In the genomic region with DNA sequence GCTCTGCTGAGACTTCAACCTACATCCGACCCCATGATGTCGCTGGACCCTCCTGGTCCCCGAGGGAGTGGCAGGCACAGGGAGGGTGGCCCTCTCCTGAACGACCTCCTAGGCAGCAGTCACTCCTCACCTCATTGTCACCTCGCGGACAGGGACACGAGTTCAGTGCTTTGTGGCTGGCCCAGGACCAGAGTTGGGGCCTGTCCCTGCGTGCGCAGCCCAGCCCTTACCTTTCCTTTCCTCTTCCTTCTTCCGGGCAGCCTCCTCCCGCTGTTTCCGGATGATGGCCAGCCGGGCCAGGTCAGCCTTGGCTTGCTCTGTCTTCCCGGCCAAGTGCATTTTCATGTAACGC, we compare ENCODE assay signal across 18 cellular contexts. TPM values are rescaled to one million over a fixed set of nuclear protein-coding genes. Genes with fewer than 3 reads are reported as not detected.
DNase-seq lines count a peak whose midpoint lies in the region; ATAC-seq, FAIRE-seq and TF ChIP-seq lines count a peak whose summit lies in the region.
"Had no signal": no experiment of that assay in that cellular context is flagged by ENCODE, and none has a peak within 500 bp of the region (broad histone marks: within the 10 kb centered on the region; RNA-seq: fewer than 3 reads in every experiment).

No MANE protein-coding gene starts in this region.

- no peak for TF ChIP-seq RAD21 in GM12878 (IDR thresholded peaks at IDR 0.05; ENCODE audit: insufficient read depth, low read depth, low read length)

- in situ Hi-C loops in GM12878 (cut with MboI) = no loop called here

- POLR2A ChIA-PET in GM12878 (lab: Charles Lee) = interaction anchor here (1.9 kb wide), 1 partner anchor 10 kb away, joined by 5 read pairs; no protein-coding TSS in a partner anchor

- H3K4me1 Mint-ChIP-seq in T-helper 2 cell treated with Interferon-gamma antibody and Interleukin-4, amounts not matched to agents 5 μg/mL and 100 μg/mL, for 36 hours (ENCODE audit: low read depth) = peaks cover 9% of the 10 kb centered on the region
- H3K4me1 Mint-ChIP-seq in GM23338 (peaks cover 14% of the 10 kb centered on the region), neural crest cell (peaks cover 17% of the 10 kb centered on the region), progenitor cell of endocrine pancreas (ENCODE audit: low read depth) (peaks cover 6% of the 10 kb centered on the region)

- no peak overlapping the region for H3K9ac ChIP-seq in GM12878 (ENCODE audit: control insufficient read depth, insufficient read depth, low read length)

- H3K4me3 Mint-ChIP-seq in T-helper 2 cell treated with Interferon-gamma antibody and Interleukin-4, amounts not matched to agents 5 μg/mL and 100 μg/mL, for 36 hours = no peak overlapping the region
- no peak overlapping the region; the same call in 2 of the 3 replicates for H3K4me3 Mint-ChIP-seq in GM23338
- peak overlapping the region; percentile 4 for H3K4me3 Mint-ChIP-seq in neural crest cell
- no peak overlapping the region for H3K4me3 Mint-ChIP-seq in progenitor cell of endocrine pancreas (ENCODE audit: low read depth)

- no peak for TF ChIP-seq EP300 in GM12878 (IDR thresholded peaks at IDR 0.05; ENCODE audit: borderline replicate concordance in 1 of 2, control insufficient read depth in 1 of 2, low read depth in 2 of 2, low read length in 2 of 2)

- peak overlapping the region; percentile 64 for H3K27ac Mint-ChIP-seq in T-helper 2 cell treated with Interferon-gamma antibody and Interleukin-4, amounts not matched to agents 5 μg/mL and 100 μg/mL, for 36 hours
- H3K27ac Mint-ChIP-seq in GM23338 (no peak overlapping the region), neural crest cell (ENCODE audit: unreplicated experiment) (no peak overlapping the region), progenitor cell of endocrine pancreas (no peak overlapping the region)

- H3K79me2 ChIP-seq in GM23338 (replicated peaks; ENCODE audit: insufficient read depth) (no peaks in the 10 kb centered on the region), GM12878 (ENCODE audit: control insufficient read depth, insufficient read depth, low read length) (no peaks in the 10 kb centered on the region)

- ATAC-seq in GM23338 (no peak), GM12878 (no peak), GM19328 (IDR thresholded peaks at IDR 0.05; ENCODE audit: unreplicated experiment) (no peak), GM21360 (IDR thresholded peaks at IDR 0.05; ENCODE audit: unreplicated experiment) (no peak)

- peak; percentile 74 for TF ChIP-seq POLR2A in GM12878 (IDR thresholded peaks at IDR 0.05; ENCODE audit: low read depth, low read length)

- TF ChIP-seq CTCF in GM23338 (conservative IDR thresholded peaks at IDR 0.05; ENCODE audit: low read depth in 2 of 2) = no peak
- TF ChIP-seq CTCF in GM12878 (IDR thresholded peaks at IDR 0.05 in 2 of 3, conservative IDR thresholded peaks at IDR 0.05 in 1 of 3; ENCODE audit: control insufficient read depth in 2 of 3, extremely low read depth in 1 of 3, insufficient read depth in 1 of 3, low read depth in 3 of 3, low read length in 3 of 3) = no peak
- TF ChIP-seq CTCF in neural crest cell (conservative IDR thresholded peaks at IDR 0.05) = no peak
- no peak for TF ChIP-seq CTCF in progenitor cell of endocrine pancreas (IDR thresholded peaks at IDR 0.05; ENCODE audit: unreplicated experiment)

- peaks cover 70% of the 10 kb centered on the region for H3K36me3 Mint-ChIP-seq in T-helper 2 cell treated with Interferon-gamma antibody and Interleukin-4, amounts not matched to agents 5 μg/mL and 100 μg/mL, for 36 hours (ENCODE audit: low read depth)
- peaks cover 80% of the 10 kb centered on the region for H3K36me3 Mint-ChIP-seq in GM23338 (ENCODE audit: low read depth)
- H3K36me3 Mint-ChIP-seq in neural crest cell (ENCODE audit: low read depth) = peaks cover 10% of the 10 kb centered on the region
- peaks cover 16% of the 10 kb centered on the region for H3K36me3 Mint-ChIP-seq in progenitor cell of endocrine pancreas (ENCODE audit: insufficient read depth)

- H4K20me1 ChIP-seq in GM23338 (replicated peaks; ENCODE audit: insufficient read depth) (peaks cover 30% of the 10 kb centered on the region), GM12878 (ENCODE audit: control insufficient read depth, insufficient read depth) (no peaks in the 10 kb centered on the region)

- no peaks in the 10 kb centered on the region for H3K9me3 Mint-ChIP-seq in T-helper 2 cell treated with Interferon-gamma antibody and Interleukin-4, amounts not matched to agents 5 μg/mL and 100 μg/mL, for 36 hours
- H3K9me3 Mint-ChIP-seq in GM23338 = no peaks in the 10 kb centered on the region
- H3K9me3 Mint-ChIP-seq in neural crest cell = no peaks in the 10 kb centered on the region
- no peaks in the 10 kb centered on the region for H3K9me3 Mint-ChIP-seq in progenitor cell of endocrine pancreas (ENCODE audit: low read depth)

- 95% methylated on average over 15 of the region's 15 CpGs for WGBS in GM12878 (ENCODE audit: insufficient coverage, insufficient replicate concordance, low lambda C conversion rate, missing lambda C conversion rate)

- H3K9me3 ChIP-seq in GM12878 (replicated peaks; ENCODE audit: control insufficient read depth, insufficient read depth, low read length) = no peaks in the 10 kb centered on the region
- H3K9me3 ChIP-seq: ovary, Peyer's patch, transverse colon had no signal

- no peak for FAIRE-seq in GM12878 (lab: Jason Lieb, UNC)

- H3K27ac ChIP-seq in GM23338 (ENCODE audit: low read depth) (0 out of 2 replicates have a peak overlapping the region, but pooled peaks have one; percentile 63), GM12878 (ENCODE audit: control insufficient read depth, insufficient read depth) (no peak overlapping the region)
- H3K27ac ChIP-seq: cardiac muscle cell, ovary, Peyer's patch, skin epidermis, transverse colon had no signal

- SMC1A ChIA-PET in GM12878 (lab: Charles Lee; ENCODE audit: uncharacterized antibody, unreplicated experiment) = no interaction called here

- no peaks in the 10 kb centered on the region for H3K27me3 Mint-ChIP-seq in T-helper 2 cell treated with Interferon-gamma antibody and Interleukin-4, amounts not matched to agents 5 μg/mL and 100 μg/mL, for 36 hours (ENCODE audit: low read depth)
- H3K27me3 Mint-ChIP-seq in GM23338 (ENCODE audit: insufficient read depth, low read depth, poor library complexity) (peaks cover 43% of the 10 kb centered on the region), neural crest cell (ENCODE audit: low read depth) (peaks cover 6% of the 10 kb centered on the region), progenitor cell of endocrine pancreas (no peaks in the 10 kb centered on the region)
- H3K27me3 Mint-ChIP-seq: CD4-positive, CD25-positive, alpha-beta regulatory T cell had no signal

- no TSS peak for BruUV-seq in GM12878 (replicated peaks; lab: Mats Ljungman, UMichigan)

- RAD21 ChIA-PET in GM12878 (lab: Charles Lee; ENCODE audit: unreplicated experiment) = no interaction called here

- H3K4me3 ChIP-seq in GM23338 (no peak overlapping the region), GM12878 (no peak overlapping the region)
- H3K4me3 ChIP-seq: cardiac muscle cell, ovary, Peyer's patch, skin epidermis, transverse colon had no signal

- H3K36me3 ChIP-seq in GM23338 (ENCODE audit: insufficient read depth) = peaks cover 31% of the 10 kb centered on the region
- H3K36me3 ChIP-seq in GM12878 (ENCODE audit: control insufficient read depth in 2 of 2, insufficient read depth in 2 of 2, low read length in 1 of 2) = peaks cover 41 to 56% of the 10 kb centered on the region in 2 experiments
- H3K36me3 ChIP-seq: ovary had no signal

- intact Hi-C loops in GM12878 (cut with micrococcal nuclease; ENCODE audit: unreplicated experiment) = no loop called here

- H3K4me1 ChIP-seq in GM23338 (ENCODE audit: insufficient read depth) = peaks cover 5% of the 10 kb centered on the region; the same call in 1 of the 2 replicates
- H3K4me1 ChIP-seq in GM12878 (ENCODE audit: control insufficient read depth, insufficient read depth, low read length) = no peaks in the 10 kb centered on the region

- H3K4me2 ChIP-seq in GM23338 = no peak overlapping the region
- no peak overlapping the region for H3K4me2 ChIP-seq in GM12878 (ENCODE audit: control insufficient read depth, insufficient read depth)

- CTCF ChIA-PET in GM12878 (lab: Yijun Ruan, JAX) = interaction anchor here (1.5 kb wide), 1 partner anchor 10 kb away, joined by 7 read pairs; no protein-coding TSS in a partner anchor

- H3K27me3 ChIP-seq in GM23338 (ENCODE audit: insufficient read depth) (no peaks in the 10 kb centered on the region), GM12878 (replicated peaks in 1 of 2; ENCODE audit: control insufficient read depth in 2 of 2, insufficient read depth in 2 of 2, low read length in 1 of 2) (no peaks in the 10 kb centered on the region)
- H3K27me3 ChIP-seq: cardiac muscle cell, ovary, Peyer's patch, transverse colon had no signal

- H2AFZ ChIP-seq in GM23338 = no peak overlapping the region
- no peak overlapping the region for H2AFZ ChIP-seq in GM12878 (ENCODE audit: control insufficient read depth, low read depth, low read length)

- H3K9me2 ChIP-seq in GM23338 (ENCODE audit: insufficient read depth) = no peaks in the 10 kb centered on the region

- DNase-seq in T-helper 2 cell treated with Interferon-gamma antibody and Interleukin-4, amounts not matched to agents 5 μg/mL and 100 μg/mL, for 36 hours (ENCODE audit: low spot score) = no peak
- DNase-seq in T-helper 2 cell (no peak), GM23338 (ENCODE audit: low spot score) (no peak), GM12878 (ENCODE audit: low read depth, low spot score) (no peak), neural crest cell (ENCODE audit: low read depth, low spot score) (no peak), progenitor cell of endocrine pancreas (ENCODE audit: low spot score, unreplicated experiment) (no peak)
- DNase-seq: CD4-positive, CD25-positive, alpha-beta regulatory T cell; effector CD8-positive, alpha-beta T cell; midbrain; NCI-H2107; NCI-H526; ovary; Peyer's patch; transverse colon had no signal

- peaks cover 34% of the 10 kb centered on the region for H3F3A ChIP-seq in GM23338 (replicated peaks; ENCODE audit: low read depth)

RNA-seq across cellular contexts. Expression of a gene that starts 10.8 kb away (rescaled TPM):
- 93.1 and 125 TPM in 2 replicates for total RNA-seq in GM23338 (2014; rRNA removed; shearing (Covaris generic))
- 134 and 205 TPM in 2 replicates for polyA plus RNA-seq in GM23338 (2016; fragmentation: Nextera tagmentation; extraction: Ambion mirVana)
- 9.5 and 11.1 TPM in 2 replicates for total RNA-seq in GM12878 (2013; cell fraction: nucleolus; rRNA removed)
- 35.9 and 37.8 TPM in 2 replicates for total RNA-seq in GM12878 (2014; rRNA removed)
- total RNA-seq in GM12878 (2014; rRNA removed; fragmentation: Illumina TruSeq; extraction: Trizol) = 94.9 and 107 TPM in 2 replicates
- 111 and 114 TPM in 2 replicates for total RNA-seq in GM12878 (2021)
- polyA plus RNA-seq in GM12878 (2011; ENCODE audit: low read depth) = 68.1 TPM
- polyA plus RNA-seq in GM12878 (2011; rRNA removed) = 30.5 and 48.4 TPM in 2 replicates
- 28.5 and 38.4 TPM in 2 replicates for polyA plus RNA-seq in GM12878 (2011; cell fraction: cytosol; rRNA removed)
- 19.5 and 39.0 TPM in 2 replicates for polyA plus RNA-seq in GM12878 (2011; cell fraction: nucleus; rRNA removed)
- 94.4 and 117 TPM in 2 replicates for polyA plus RNA-seq in GM12878 (2012)
- 132 and 200 TPM in 2 replicates for polyA plus RNA-seq in GM12878 (2014; fragmentation: Illumina TruSeq; extraction: Trizol)
- 10 to 100 TPM in 1 of 2 experiments, 1 to 10 TPM in 1; 6.6 to 13.8 TPM for polyA plus RNA-seq in GM12878 (2014; fragmentation: Nextera tagmentation; extraction: Ambion mirVana)
- 60.6 and 76.4 TPM in 2 replicates for polyA plus RNA-seq in GM12878 (2014; rRNA removed)
- 100 to 1,000 TPM in 1 of 2 experiments, 10 to 100 TPM in 1; 99.1 to 107 TPM for polyA plus RNA-seq in GM12878 (2016; fragmentation: Nextera tagmentation; extraction: Ambion mirVana)
- 10.3 and 46.3 TPM in 2 replicates for polyA minus RNA-seq in GM12878 (2011; rRNA and poly(A)+ RNA removed)
- polyA minus RNA-seq in GM12878 (2011; cell fraction: cytosol; rRNA and poly(A)+ RNA removed) = 8.9 and 9.8 TPM in 2 replicates
- polyA minus RNA-seq in GM12878 (2011; cell fraction: nucleus; rRNA and poly(A)+ RNA removed) = 2.7 and 8.7 TPM in 2 replicates
- 146 and 155 TPM in 2 replicates for total RNA-seq in neural crest cell
- total RNA-seq in progenitor cell of endocrine pancreas = 128 TPM in 2 replicates

RNA-seq across cellular contexts. Expression of a gene that starts 11.2 kb away (rescaled TPM):
- 77.1 and 98.5 TPM in 2 replicates for total RNA-seq in GM23338 (2014; rRNA removed; shearing (Covaris generic))
- polyA plus RNA-seq in GM23338 (2016; fragmentation: Nextera tagmentation; extraction: Ambion mirVana) (227 and 247 TPM in 2 replicates), GM12878 (2011; rRNA removed) (74.2 and 104 TPM in 2 replicates), GM12878 (2014; fragmentation: Illumina TruSeq; extraction: Trizol) (185 and 257 TPM in 2 replicates), GM12878 (2014; fragmentation: Nextera tagmentation; extraction: Ambion mirVana) (100 to 1,000 TPM; 125 to 127 TPM), GM12878 (2014; rRNA removed) (112 and 118 TPM in 2 replicates), GM12878 (2016; fragmentation: Nextera tagmentation; extraction: Ambion mirVana) (100 to 1,000 TPM; 301 to 317 TPM)
- 18.3 and 21.9 TPM in 2 replicates for total RNA-seq in GM12878 (2013; cell fraction: nucleolus; rRNA removed)
- total RNA-seq in GM12878 (2014; rRNA removed) (107 TPM in 2 replicates), GM12878 (2014; rRNA removed; fragmentation: Illumina TruSeq; extraction: Trizol) (131 and 143 TPM in 2 replicates), GM12878 (2021) (108 and 134 TPM in 2 replicates), neural crest cell (107 and 108 TPM in 2 replicates), progenitor cell of endocrine pancreas (97.2 and 102 TPM in 2 replicates)
- polyA plus RNA-seq in GM12878 (2011; ENCODE audit: low read depth) = 88.1 TPM
- polyA plus RNA-seq in GM12878 (2011; cell fraction: cytosol; rRNA removed) = 78.9 and 85.9 TPM in 2 replicates
- polyA plus RNA-seq in GM12878 (2011; cell fraction: nucleus; rRNA removed) = 42.2 and 44.8 TPM in 2 replicates
- 90.5 and 113 TPM in 2 replicates for polyA plus RNA-seq in GM12878 (2012)
- polyA minus RNA-seq in GM12878 (2011; rRNA and poly(A)+ RNA removed) = 41.5 and 60.5 TPM in 2 replicates
- polyA minus RNA-seq in GM12878 (2011; cell fraction: cytosol; rRNA and poly(A)+ RNA removed) = 21.0 and 24.6 TPM in 2 replicates
- polyA minus RNA-seq in GM12878 (2011; cell fraction: nucleus; rRNA and poly(A)+ RNA removed) = 12.0 and 18.1 TPM in 2 replicates

RNA-seq across cellular contexts. Expression of a gene that starts 23.1 kb away (rescaled TPM):
- 93.2 and 132 TPM in 2 replicates for total RNA-seq in GM23338 (2014; rRNA removed; shearing (Covaris generic))
- polyA plus RNA-seq in GM23338 (2016; fragmentation: Nextera tagmentation; extraction: Ambion mirVana) (89.7 and 101 TPM in 2 replicates), GM12878 (2011; rRNA removed) (314 and 406 TPM in 2 replicates), GM12878 (2014; fragmentation: Illumina TruSeq; extraction: Trizol) (91.0 and 148 TPM in 2 replicates), GM12878 (2014; fragmentation: Nextera tagmentation; extraction: Ambion mirVana) (100 to 1,000 TPM in 1 of 2 experiments, 10 to 100 TPM in 1; 14.1 to 135 TPM), GM12878 (2014; rRNA removed) (628 and 811 TPM in 2 replicates), GM12878 (2016; fragmentation: Nextera tagmentation; extraction: Ambion mirVana) (100 to 1,000 TPM; 577 to 598 TPM)
- total RNA-seq in GM12878 (2013; cell fraction: nucleolus; rRNA removed) = 141 and 182 TPM in 2 replicates
- total RNA-seq in GM12878 (2014; rRNA removed) (719 and 762 TPM in 2 replicates), GM12878 (2014; rRNA removed; fragmentation: Illumina TruSeq; extraction: Trizol) (170 and 199 TPM in 2 replicates), GM12878 (2021) (368 and 403 TPM in 2 replicates), neural crest cell (67.7 and 71.6 TPM in 2 replicates), progenitor cell of endocrine pancreas (27.5 and 28.2 TPM in 2 replicates)
- polyA plus RNA-seq in GM12878 (2011; ENCODE audit: low read depth) = 363 TPM
- 858 and 1,050 TPM in 2 replicates for polyA plus RNA-seq in GM12878 (2011; cell fraction: cytosol; rRNA removed)
- polyA plus RNA-seq in GM12878 (2011; cell fraction: nucleus; rRNA removed) = 603 and 732 TPM in 2 replicates
- polyA plus RNA-seq in GM12878 (2012) = 639 and 642 TPM in 2 replicates
- polyA minus RNA-seq in GM12878 (2011; rRNA and poly(A)+ RNA removed) = 194 and 384 TPM in 2 replicates
- 199 and 205 TPM in 2 replicates for polyA minus RNA-seq in GM12878 (2011; cell fraction: cytosol; rRNA and poly(A)+ RNA removed)
- 112 and 162 TPM in 2 replicates for polyA minus RNA-seq in GM12878 (2011; cell fraction: nucleus; rRNA and poly(A)+ RNA removed)

RNA-seq across cellular contexts. Expression of a gene that starts 41.0 kb away (rescaled TPM):
- 12.2 and 18.1 TPM in 2 replicates for total RNA-seq in GM23338 (2014; rRNA removed; shearing (Covaris generic))
- polyA plus RNA-seq in GM23338 (2016; fragmentation: Nextera tagmentation; extraction: Ambion mirVana) = 10.7 and 13.4 TPM in 2 replicates
- total RNA-seq in GM12878 (2013; cell fraction: nucleolus; rRNA removed) = 8.8 and 19.1 TPM in 2 replicates
- total RNA-seq in GM12878 (2014; rRNA removed) = 8.2 and 9.7 TPM in 2 replicates
- 3.3 and 4.5 TPM in 2 replicates for total RNA-seq in GM12878 (2014; rRNA removed; fragmentation: Illumina TruSeq; extraction: Trizol)
- total RNA-seq in GM12878 (2021) = 6.2 and 8.8 TPM in 2 replicates
- polyA plus RNA-seq in GM12878 (2011; ENCODE audit: low read depth) = 2.4 TPM
- 3.0 and 4.2 TPM in 2 replicates for polyA plus RNA-seq in GM12878 (2011; rRNA removed)
- polyA plus RNA-seq in GM12878 (2011; cell fraction: cytosol; rRNA removed) = 4.4 and 6.9 TPM in 2 replicates
- 9.9 and 10.2 TPM in 2 replicates for polyA plus RNA-seq in GM12878 (2011; cell fraction: nucleus; rRNA removed)
- polyA plus RNA-seq in GM12878 (2012) = 4.4 and 5.9 TPM in 2 replicates
- 0.78 and 1.9 TPM in 2 replicates for polyA plus RNA-seq in GM12878 (2014; fragmentation: Illumina TruSeq; extraction: Trizol)
- polyA plus RNA-seq in GM12878 (2014; fragmentation: Nextera tagmentation; extraction: Ambion mirVana) = under 1 TPM; 0.26 to 0.42 TPM
- 7.6 and 8.7 TPM in 2 replicates for polyA plus RNA-seq in GM12878 (2014; rRNA removed)
- polyA plus RNA-seq in GM12878 (2016; fragmentation: Nextera tagmentation; extraction: Ambion mirVana) = 1 to 10 TPM; 5.6 to 5.9 TPM
- polyA minus RNA-seq in GM12878 (2011; rRNA and poly(A)+ RNA removed) = 2.8 and 6.6 TPM in 2 replicates
- 1.2 and 1.7 TPM in 2 replicates for polyA minus RNA-seq in GM12878 (2011; cell fraction: cytosol; rRNA and poly(A)+ RNA removed)
- polyA minus RNA-seq in GM12878 (2011; cell fraction: nucleus; rRNA and poly(A)+ RNA removed) = 3.0 and 4.6 TPM in 2 replicates
- total RNA-seq in neural crest cell = 9.7 and 11.1 TPM in 2 replicates
- 12.0 and 16.8 TPM in 2 replicates for total RNA-seq in progenitor cell of endocrine pancreas

RNA-seq across cellular contexts. Expression of a gene that starts 41.1 kb away (rescaled TPM):
- 88.0 and 93.2 TPM in 2 replicates for total RNA-seq in GM23338 (2014; rRNA removed; shearing (Covaris generic))
- polyA plus RNA-seq in GM23338 (2016; fragmentation: Nextera tagmentation; extraction: Ambion mirVana) (33.4 and 34.3 TPM in 2 replicates), GM12878 (2011; rRNA removed) (28.4 and 51.3 TPM in 2 replicates), GM12878 (2014; fragmentation: Illumina TruSeq; extraction: Trizol) (25.2 and 45.8 TPM in 2 replicates), GM12878 (2014; fragmentation: Nextera tagmentation; extraction: Ambion mirVana) (10 to 100 TPM; 13.6 to 14.9 TPM), GM12878 (2014; rRNA removed) (70.1 and 76.9 TPM in 2 replicates), GM12878 (2016; fragmentation: Nextera tagmentation; extraction: Ambion mirVana) (10 to 100 TPM; 35.8 to 44.3 TPM)
- 81.7 and 84.6 TPM in 2 replicates for total RNA-seq in GM12878 (2013; cell fraction: nucleolus; rRNA removed)
- total RNA-seq in GM12878 (2014; rRNA removed) (46.6 and 46.9 TPM in 2 replicates), GM12878 (2014; rRNA removed; fragmentation: Illumina TruSeq; extraction: Trizol) (31.1 and 31.6 TPM in 2 replicates), GM12878 (2021) (56.3 and 56.9 TPM in 2 replicates), neural crest cell (111 and 117 TPM in 2 replicates), progenitor cell of endocrine pancreas (77.4 and 86.9 TPM in 2 replicates)
- polyA plus RNA-seq in GM12878 (2011; ENCODE audit: low read depth) = 17.0 TPM
- 70.0 and 91.6 TPM in 2 replicates for polyA plus RNA-seq in GM12878 (2011; cell fraction: cytosol; rRNA removed)
- 145 and 158 TPM in 2 replicates for polyA plus RNA-seq in GM12878 (2011; cell fraction: nucleus; rRNA removed)
- 35.2 and 36.2 TPM in 2 replicates for polyA plus RNA-seq in GM12878 (2012)
- 43.1 and 53.2 TPM in 2 replicates for polyA minus RNA-seq in GM12878 (2011; rRNA and poly(A)+ RNA removed)
- 17.8 and 17.9 TPM in 2 replicates for polyA minus RNA-seq in GM12878 (2011; cell fraction: cytosol; rRNA and poly(A)+ RNA removed)
- 25.1 and 38.1 TPM in 2 replicates for polyA minus RNA-seq in GM12878 (2011; cell fraction: nucleus; rRNA and poly(A)+ RNA removed)
